17 cellular contexts compared by ENCODE assay signal in the genomic region with DNA sequence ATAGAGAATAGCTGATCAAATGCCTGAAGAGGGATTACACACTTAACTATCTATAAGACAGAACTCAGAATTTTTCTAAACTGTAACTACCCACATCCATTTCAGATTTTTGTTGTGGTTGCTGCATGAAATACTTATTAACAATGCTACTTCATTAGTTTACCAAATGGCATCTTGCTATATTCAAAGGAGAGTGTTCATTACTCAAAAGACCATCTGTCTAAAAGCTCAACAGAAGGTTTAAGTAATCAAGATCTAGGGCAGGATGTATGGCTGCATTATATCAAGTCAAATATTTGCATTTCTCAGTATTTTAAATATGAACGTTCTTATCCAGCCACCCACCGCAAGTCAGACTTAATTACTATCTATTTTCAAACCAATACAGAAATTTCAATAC.
"Had no signal": no experiment of that assay in that cellular context is flagged by ENCODE, and none has a peak within 500 bp of the region (broad histone marks: within the 10 kb centered on the region; RNA-seq: fewer than 3 reads in every experiment).

No MANE protein-coding gene starts in this region.

- DNase-seq: activated CD4-positive, alpha-beta T cell treated with anti-CD3 and anti-CD28 coated beads for 36 hours; activated CD4-positive, alpha-beta T cell treated with anti-CD3 and anti-CD28 coated beads, Interleukin-2, amount 50 U/mL, for 48 hours; activated gamma-delta T cell; dermis blood vessel endothelial cell; effector memory CD4-positive, alpha-beta T cell; foreskin fibroblast; hypothalamus; lower lobe of right lung; nephron progenitor cell; nucleus accumbens; posterior cingulate gyrus; sigmoid colon; spleen; stimulated activated CD4-positive, alpha-beta T cell treated with anti-CD3 and anti-CD28 coated beads, Interleukin-4, amount 100 ng/mL, for 4 hours; testis; upper lobe of left lung had no signal

- H3K4me3 ChIP-seq: cardiac muscle cell, lower lobe of right lung, sigmoid colon, spleen, testis, upper lobe of left lung had no signal

- H3K27me3 ChIP-seq: cardiac muscle cell, sigmoid colon, testis, upper lobe of left lung had no signal

- H3K36me3 ChIP-seq: cardiac muscle cell, lower lobe of right lung, sigmoid colon, spleen, upper lobe of left lung had no signal

- H3K27ac ChIP-seq: cardiac muscle cell, lower lobe of right lung, sigmoid colon, upper lobe of left lung had no signal
